In the genomic region with DNA sequence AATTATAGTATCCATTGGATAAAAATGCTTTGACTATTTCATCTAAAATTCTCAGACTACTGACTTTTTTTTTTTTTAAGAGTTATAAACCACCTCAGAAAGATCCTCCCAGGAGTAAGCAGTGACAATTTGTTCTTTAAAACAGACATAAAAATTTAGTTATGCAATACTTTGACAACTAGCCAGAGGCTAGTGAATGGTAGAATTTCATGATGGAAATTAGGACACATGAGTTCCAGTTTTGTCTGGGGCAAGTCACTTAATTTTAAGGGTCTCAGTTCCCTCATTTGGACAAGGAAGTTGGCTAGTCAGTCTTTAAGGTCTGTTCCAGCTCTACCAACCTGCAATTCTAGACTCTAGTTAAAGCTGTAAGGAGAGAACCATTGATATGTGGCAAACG, we compare ENCODE assay signal across 17 cellular contexts. TPM values are rescaled to one million over a fixed set of nuclear protein-coding genes. Genes with fewer than 3 reads are reported as not detected.
DNase-seq lines count a peak whose midpoint lies in the region; ATAC-seq and TF ChIP-seq lines count a peak whose summit lies in the region.
"Had no signal": no experiment of that assay in that cellular context is flagged by ENCODE, and none has a peak within 500 bp of the region (broad histone marks: within the 10 kb centered on the region; RNA-seq: fewer than 3 reads in every experiment).

No MANE protein-coding gene starts in this region.

- DNase-seq in Right ventricle myocardium inferior (ENCODE audit: missing footprints) (no peak), left ventricle myocardium inferior (no peak), SKM-1 (lab: John Stamatoyannopoulos, UW; ENCODE audit: unreplicated experiment) (peak; percentile 12), fibroblast of villous mesenchyme (ENCODE audit: low read depth) (peak; percentile 67), transverse colon (no peak), OCI-M2 (lab: John Stamatoyannopoulos, UW; ENCODE audit: unreplicated experiment) (no peak)
- DNase-seq in stimulated activated naive CD8-positive, alpha-beta T cell treated with anti-CD3 and anti-CD28 coated beads, Interleukin-15, Interleukin-2, amounts not matched to agents 100 U/mL and 50 U/mL, for 24 hours: no peak
- DNase-seq: CD4-positive, alpha-beta T cell; dermis blood vessel endothelial cell; GOT3; NCI-H2107; NCI-H69; SHP77; T1000; tibial artery had no signal

- H3K27me3 ChIP-seq in left ventricle myocardium inferior (ENCODE audit: low read depth) (no peaks in the 10 kb centered on the region), transverse colon (no peaks in the 10 kb centered on the region)
- H3K27me3 ChIP-seq: tibial artery had no signal

- 20% methylated on average over 1 of the region's 1 CpG for WGBS in transverse colon (ENCODE audit: low coverage in 1 of 2), 2 donors

- H3K27ac ChIP-seq in left ventricle myocardium inferior (replicated peaks) (no peak overlapping the region), transverse colon (peak overlapping the region; percentile 2 to 45 (median 14))
- H3K27ac ChIP-seq: tibial artery had no signal

- H3K4me3 ChIP-seq in left ventricle myocardium inferior (no peak overlapping the region), fibroblast of villous mesenchyme (ENCODE audit: low read depth, low read length) (no peak overlapping the region), transverse colon (no peak overlapping the region)
- H3K4me3 ChIP-seq: tibial artery had no signal

- no peak for TF ChIP-seq CTCF in left ventricle myocardium inferior (IDR thresholded peaks at IDR 0.05; ENCODE audit: borderline replicate concordance)
- TF ChIP-seq CTCF in fibroblast of villous mesenchyme (IDR thresholded peaks at IDR 0.05; ENCODE audit: insufficient read depth, low read depth, low read length): no peak
- TF ChIP-seq CTCF in transverse colon (IDR thresholded peaks at IDR 0.05): no peak

- H3K9me3 ChIP-seq in left ventricle myocardium inferior (replicated peaks) (no peaks in the 10 kb centered on the region), transverse colon (no peaks in the 10 kb centered on the region)
- H3K9me3 ChIP-seq: tibial artery had no signal

- H3K36me3 ChIP-seq in left ventricle myocardium inferior (no peaks in the 10 kb centered on the region), transverse colon (no peaks in the 10 kb centered on the region)
- H3K36me3 ChIP-seq: tibial artery had no signal

- in situ Hi-C loops in transverse colon (cut with MboI; ENCODE audit: low pct_ligation_motif_present in 1 of 4, low pct_unique_long_range_greater_than_20kb in 1 of 4, low sequenced_read_pairs in 3 of 4): no loop called here

- ATAC-seq in Right ventricle myocardium inferior (peak; percentile 5), HG02870 (IDR thresholded peaks at IDR 0.05; ENCODE audit: unreplicated experiment) (no peak)
- ATAC-seq in stimulated activated naive CD8-positive, alpha-beta T cell treated with anti-CD3 and anti-CD28 coated beads, Interleukin-15, Interleukin-2, amounts not matched to agents 100 U/mL and 50 U/mL, for 24 hours: no peak

- intact Hi-C loops in Right ventricle myocardium inferior (cut with DNase I): no loop called here
- intact Hi-C loops in left ventricle myocardium inferior (cut with micrococcal nuclease): no loop called here
- intact Hi-C loops in transverse colon (cut with DNase I; ENCODE audit: low total_unique reads): no loop called here

- TF ChIP-seq EP300 in transverse colon (IDR thresholded peaks at IDR 0.05; ENCODE audit: low read depth): no peak

- H3K4me1 ChIP-seq in left ventricle myocardium inferior (peaks cover 7% of the 10 kb centered on the region), transverse colon (peaks cover 0 to 35% (median 11%) of the 10 kb centered on the region in 4 donors)

- no peak for TF ChIP-seq POLR2A in transverse colon (IDR thresholded peaks at IDR 0.05)

RNA-seq across cellular contexts. Expression of gene IL18, which starts 2.9 kb away (rescaled TPM):
- 1.8 TPM for total RNA-seq in Right ventricle myocardium inferior
- total RNA-seq in left ventricle myocardium inferior: 1.6 TPM
- 1.6 and 2.2 TPM in 2 replicates for total RNA-seq in fibroblast of villous mesenchyme
- total RNA-seq in transverse colon: 100 to 1,000 TPM in 1 of 4 donors, 10 to 100 TPM in 3; 18.1 to 169 (median 76.0) TPM

RNA-seq across cellular contexts. Expression of gene TEX12, which starts 6.2 kb away (rescaled TPM):
- total RNA-seq in Right ventricle myocardium inferior (0.54 TPM), left ventricle myocardium inferior (0.22 TPM), fibroblast of villous mesenchyme (0.32 TPM in 1 of 2 replicates, not detected in the other), transverse colon (1 to 10 TPM in 1 of 4 donors, under 1 TPM in 1, not detected in 2; 0.96 to 1.3 TPM)
- total RNA-seq: astrocyte, dermis blood vessel endothelial cell had no signal

RNA-seq across cellular contexts. Expression of gene BCO2, which starts 14.3 kb away (rescaled TPM):
- total RNA-seq in Right ventricle myocardium inferior: 155 TPM
- 169 TPM for total RNA-seq in left ventricle myocardium inferior
- total RNA-seq in fibroblast of villous mesenchyme: 0.97 and 3.0 TPM in 2 replicates
- total RNA-seq in transverse colon: 10 to 100 TPM in 1 of 4 donors, 1 to 10 TPM in 3; 2.8 to 12.1 (median 4.0) TPM

Comparison
In these comparisons a context has a peak if more than half of its experiments do, and no peak if none do; other contexts are left out.
1. DNase-seq: peak in SKM-1 (single experiment) and fibroblast of villous mesenchyme (single experiment); none in Right ventricle myocardium inferior (single experiment), left ventricle myocardium inferior (single experiment), transverse colon (single experiment), stimulated activated naive CD8-positive, alpha-beta T cell treated with anti-CD3 and anti-CD28 coated beads, Interleukin-15, Interleukin-2, amounts not matched to agents 100 U/mL and 50 U/mL, for 24 hours (single experiment) and OCI-M2 (single experiment).
2. RNA of gene BCO2, which starts 14.3 kb away (total RNA-seq): 169 TPM in left ventricle myocardium inferior (single experiment) and 155 TPM in Right ventricle myocardium inferior (single experiment); 2.8 to 12.1 TPM in transverse colon and 0.97 to 3.0 TPM in fibroblast of villous mesenchyme; every median in the first group is over 10 times any median in the second.